Comparison of ENCODE assay signal across 8 cellular contexts in genomic region chr5:96934695-96935555, GRCh38. TPM values are rescaled to one million over a fixed set of nuclear protein-coding genes. Genes with fewer than 3 reads are reported as not detected.
DNase-seq lines count a peak whose midpoint lies in the region; ATAC-seq and TF ChIP-seq lines count a peak whose summit lies in the region.

No MANE protein-coding gene starts in this region.

- H3K27ac ChIP-seq in C4-2B, result peak overlapping the region; percentile 92
- peak overlapping the region; percentile 89 to 97 (median 92) for H3K27ac ChIP-seq in right lobe of liver

- H3K27me3 ChIP-seq in right lobe of liver, result no peaks in the 10 kb centered on the region

- peaks cover 0 to 20% (median 7%) of the 10 kb centered on the region in 4 donors for H3K4me1 ChIP-seq in right lobe of liver

- peak; percentile 6; the same call in 1 of the 2 replicates for TF ChIP-seq CTCF in C4-2B (conservative IDR thresholded peaks at IDR 0.05)
- TF ChIP-seq CTCF in right lobe of liver (IDR thresholded peaks at IDR 0.05), result peak in 2 of 4 donors; percentile 12 to 25

- intact Hi-C loops in right lobe of liver (cut with DNase I), result no loop called here

- WGBS in right lobe of liver (ENCODE audit: insufficient coverage, low coverage, low lambda C conversion rate, missing lambda C conversion rate), result under 1% methylated on average over 18 of the region's 80 CpGs

- H3K9me3 ChIP-seq in right lobe of liver, result peaks cover 0 to 2% (median 0%) of the 10 kb centered on the region in 4 donors

- TF ChIP-seq POLR2A in right lobe of liver (IDR thresholded peaks at IDR 0.05), result peak; percentile 87

- ATAC-seq in GM19397 (IDR thresholded peaks at IDR 0.05; ENCODE audit: unreplicated experiment), result peak; percentile 60
- peak; percentile 45 for ATAC-seq in HG03565 (IDR thresholded peaks at IDR 0.05; ENCODE audit: unreplicated experiment)
- peak; percentile 81 to 89 (median 84) for ATAC-seq in right lobe of liver

- H3K36me3 ChIP-seq in right lobe of liver, result no peaks in the 10 kb centered on the region

- DNase-seq in NCI-H748 treated with DMSO at 0.1 percent for 48 hours (lab: John Stamatoyannopoulos, UW) (peak; percentile 73), dermis microvascular lymphatic vessel endothelial cell (ENCODE audit: low read depth in 2 of 2) (peak; percentile 77 to 95), right lobe of liver (peak; percentile 93 to 97 (median 96))
- peak; percentile 89 to 93 for DNase-seq in activated CD4-positive, alpha-beta T cell treated with anti-CD3 and anti-CD28 coated beads, Interleukin-2, amount 50 U/mL, for 48 hours
- peak; percentile 91 for DNase-seq in stimulated activated CD4-positive, alpha-beta T cell treated with anti-CD3 and anti-CD28 coated beads, Interleukin-4, amount 100 ng/mL, for 24 hours

- peak overlapping the region; percentile 81 to 87 (median 86) for H3K4me3 ChIP-seq in right lobe of liver

RNA-seq across cellular contexts. Expression of gene LNPEP, which starts 1.0 kb away (rescaled TPM):
- total RNA-seq in dermis microvascular lymphatic vessel endothelial cell (27.5 and 30.3 TPM in 2 replicates), right lobe of liver (10 to 100 TPM in 2 of 6 experiments, 1 to 10 TPM in 4; 7.5 to 11.2 (median 9.9) TPM)

RNA-seq across cellular contexts. Expression of gene ERAP2, which starts 58.6 kb away (rescaled TPM):
- total RNA-seq in dermis microvascular lymphatic vessel endothelial cell (3.9 and 4.9 TPM in 2 replicates), right lobe of liver (10 to 100 TPM in 2 of 6 experiments, 1 to 10 TPM in 4; 1.5 to 13.3 (median 8.4) TPM)

Comparison
In these comparisons a context has a peak if more than half of its experiments do, and no peak if none do; other contexts are left out.
1. Peak in every context shown above with its lines: DNase-seq, ATAC-seq, H3K4me3 ChIP-seq and H3K27ac ChIP-seq.